ENCODE assay signal across 6 cellular contexts in genomic region chr3:49812916-49813496, GRCh38. TPM values are rescaled to one million over a fixed set of nuclear protein-coding genes. Genes with fewer than 3 reads are reported as not detected.
DNase-seq lines count a peak whose midpoint lies in the region; ATAC-seq and TF ChIP-seq lines count a peak whose summit lies in the region.

No MANE protein-coding gene starts in this region.

- TF ChIP-seq CTCF in AG09309 (IDR thresholded peaks at IDR 0.05; ENCODE audit: control insufficient read depth, insufficient read depth, low read depth, low read length, missing control alignments) (no peak), left lung (IDR thresholded peaks at IDR 0.05) (no peak)
- no peak for TF ChIP-seq CTCF in activated CD8-positive, alpha-beta T cell treated with anti-CD3 and anti-CD28 coated beads for 36 hours (IDR thresholded peaks at IDR 0.05)

- no peaks in the 10 kb centered on the region for H3K9me3 Mint-ChIP-seq in activated CD8-positive, alpha-beta T cell treated with anti-CD3 and anti-CD28 coated beads for 36 hours

- no peak for ATAC-seq in activated CD8-positive, alpha-beta T cell treated with anti-CD3 and anti-CD28 coated beads for 36 hours
- ATAC-seq in left lung (peak; percentile 89), HG02870 (IDR thresholded peaks at IDR 0.05; ENCODE audit: unreplicated experiment) (no peak)

- peak overlapping the region; percentile 96 for H3K27ac Mint-ChIP-seq in activated CD8-positive, alpha-beta T cell treated with anti-CD3 and anti-CD28 coated beads for 36 hours

- H3K4me3 Mint-ChIP-seq in activated CD8-positive, alpha-beta T cell treated with anti-CD3 and anti-CD28 coated beads for 36 hours, result peak overlapping the region; percentile 92

- peaks cover 12 to 36% of the 10 kb centered on the region in 2 donors for H3K4me1 ChIP-seq in left lung

- H3K9me3 ChIP-seq in left lung, result no peaks in the 10 kb centered on the region

- POLR2A ChIA-PET in activated CD8-positive, alpha-beta T cell treated with anti-CD3 and anti-CD28 coated beads for 36 hours (lab: Charles Lee), result interaction anchor here (0.9 to 2.8 kb wide), 7 partner anchors 8 to 127 kb away, joined by 3 to 17 read pairs (median 4); partner anchors contain the start of genes GMPPB and INKA1

- intact Hi-C loops in activated CD8-positive, alpha-beta T cell treated with anti-CD3 and anti-CD28 coated beads for 36 hours (cut with micrococcal nuclease), result no loop called here
- intact Hi-C loops in left lung (cut with DNase I), result no loop called here

- H3K4me3 ChIP-seq in AG09309 (ENCODE audit: control insufficient read depth, low read depth, low read length) (peak overlapping the region; percentile 54), left lung (peak overlapping the region; percentile 32 to 49)

- H3K27me3 ChIP-seq in left lung, result no peaks in the 10 kb centered on the region

- peak overlapping the region; percentile 83 to 85 for H3K27ac ChIP-seq in left lung

- CTCF ChIA-PET in activated CD8-positive, alpha-beta T cell treated with anti-CD3 and anti-CD28 coated beads for 36 hours (lab: Charles Lee), result interaction anchor here (0.5 to 20.5 kb wide), 3 partner anchors 10 to 120 kb away, joined by 3 to 412 read pairs (median 34); partner anchors contain the start of gene INKA1

- H3K27me3 Mint-ChIP-seq in activated CD8-positive, alpha-beta T cell treated with anti-CD3 and anti-CD28 coated beads for 36 hours, result no peaks in the 10 kb centered on the region

- H3K36me3 Mint-ChIP-seq in activated CD8-positive, alpha-beta T cell treated with anti-CD3 and anti-CD28 coated beads for 36 hours (ENCODE audit: low read depth), result peaks cover 9% of the 10 kb centered on the region

- H3K4me1 Mint-ChIP-seq in activated CD8-positive, alpha-beta T cell treated with anti-CD3 and anti-CD28 coated beads for 36 hours (ENCODE audit: low read depth), result peaks cover 33% of the 10 kb centered on the region

- no peak for DNase-seq in AG09309 (ENCODE audit: low read depth)
- no peak for DNase-seq in activated CD8-positive, alpha-beta T cell treated with anti-CD3 and anti-CD28 coated beads for 36 hours
- DNase-seq in left lung, result peak in 1 of 2 donors; percentile 71
- no peak for DNase-seq in DMS 273 treated with DMSO at 0.1 percent for 48 hours (lab: John Stamatoyannopoulos, UW)
- DNase-seq in pons (ENCODE audit: low spot score), result no peak

- H3K36me3 ChIP-seq in left lung, result peaks cover 0 to 36% of the 10 kb centered on the region in 2 donors

RNA-seq across cellular contexts. Expression of gene UBA7, which starts 0.7 kb away (rescaled TPM):
- total RNA-seq in activated CD8-positive, alpha-beta T cell treated with anti-CD3 and anti-CD28 coated beads for 36 hours, result 10 to 100 TPM; 69.9 to 72.3 TPM
- 100 to 1,000 TPM in 1 of 2 donors, 10 to 100 TPM in 1; 97.4 to 121 TPM for total RNA-seq in left lung

RNA-seq across cellular contexts. Expression of gene INKA1, which starts 9.9 kb away (rescaled TPM):
- total RNA-seq in activated CD8-positive, alpha-beta T cell treated with anti-CD3 and anti-CD28 coated beads for 36 hours, result 1 to 10 TPM; 1.8 to 2.8 TPM
- 1 to 10 TPM; 3.7 to 6.3 TPM for total RNA-seq in left lung

RNA-seq across cellular contexts. Expression of gene CDHR4, which starts 13.3 kb away (rescaled TPM):
- not detected for total RNA-seq in activated CD8-positive, alpha-beta T cell treated with anti-CD3 and anti-CD28 coated beads for 36 hours
- 1 to 10 TPM in 1 of 2 donors, under 1 TPM in 1; 0.20 to 6.1 TPM for total RNA-seq in left lung

RNA-seq across cellular contexts. Expression of gene IP6K1, which starts 26.7 kb away (rescaled TPM):
- 10 to 100 TPM; 23.5 to 24.2 TPM for total RNA-seq in activated CD8-positive, alpha-beta T cell treated with anti-CD3 and anti-CD28 coated beads for 36 hours
- total RNA-seq in left lung, result 10 to 100 TPM; 42.1 to 42.7 TPM

RNA-seq across cellular contexts. Expression of gene TRAIP, which starts 43.4 kb away (rescaled TPM):
- total RNA-seq in activated CD8-positive, alpha-beta T cell treated with anti-CD3 and anti-CD28 coated beads for 36 hours, result 10 to 100 TPM; 23.2 to 25.1 TPM
- 1 to 10 TPM; 2.4 to 2.5 TPM for total RNA-seq in left lung
